13 cellular contexts compared by ENCODE assay signal in the genomic region with DNA sequence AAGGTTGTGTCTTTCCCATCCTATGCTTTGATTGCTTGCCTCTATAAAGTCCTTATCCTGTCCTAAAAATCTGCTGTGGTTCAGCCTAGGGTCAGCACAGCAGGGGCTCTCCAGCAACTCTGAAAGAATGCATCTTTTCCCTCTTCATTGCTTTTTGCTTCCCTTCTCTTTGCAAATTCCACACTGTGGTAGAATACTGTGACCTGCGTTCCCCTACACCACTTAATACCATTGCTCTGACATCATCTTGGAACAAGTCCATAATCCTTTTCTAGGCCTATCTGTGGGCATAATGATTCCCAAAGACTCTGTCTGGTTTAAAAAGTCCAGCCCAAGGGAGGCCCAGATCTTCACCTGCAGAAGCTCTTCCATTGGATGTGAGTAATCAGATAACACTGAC.
DNase-seq lines count a peak whose midpoint lies in the region; ATAC-seq, FAIRE-seq and TF ChIP-seq lines count a peak whose summit lies in the region.
"Had no signal": no experiment of that assay in that cellular context is flagged by ENCODE, and none has a peak within 500 bp of the region (broad histone marks: within the 10 kb centered on the region; RNA-seq: fewer than 3 reads in every experiment).

No MANE protein-coding gene starts in this region.

- H3K4me3 Mint-ChIP-seq in T-helper 2 cell treated with Interferon-gamma antibody and Interleukin-4, amounts not matched to agents 5 μg/mL and 100 μg/mL, for 36 hours: no peak overlapping the region
- H3K4me3 Mint-ChIP-seq: activated T-helper 1 cell treated with anti-CD3 and anti-CD28 coated beads, Interleukin-12 subunit alpha, Interleukin-12 subunit beta, Interleukin-2, Interleukin-4 antibody, amounts not matched to agents 30 ng/mL and 10 ng/mL and 1 ng/mL, durations not matched to agents 14 hours and 24 hours and 36 hours; CD14-positive monocyte had no signal

- H3K9me3 ChIP-seq in A673 (ENCODE audit: low read depth, low read length, poor library complexity, severe bottlenecking) (no peaks in the 10 kb centered on the region), lower lobe of right lung (no peaks in the 10 kb centered on the region)

- H3K36me3 ChIP-seq in A673 (ENCODE audit: insufficient read depth, low read length, poor library complexity, severe bottlenecking) (no peaks in the 10 kb centered on the region), bronchial epithelial cell (ENCODE audit: control insufficient read depth, insufficient read depth, low read length) (no peaks in the 10 kb centered on the region), lower lobe of right lung (peaks cover 16% of the 10 kb centered on the region)

- no TSS peak for BruUV-seq in A673 (replicated peaks; lab: Mats Ljungman, UMichigan)

- POLR2A ChIA-PET in A673 (lab: Charles Lee; ENCODE audit: low non-redundant PET): no interaction called here

- no peak overlapping the region for H3K27ac ChIP-seq in A673 (ENCODE audit: low read depth, low read length, poor library complexity, severe bottlenecking)
- no peak overlapping the region for H3K27ac ChIP-seq in lower lobe of right lung
- H3K27ac ChIP-seq: KMS-11, skin epidermis had no signal

- no peak overlapping the region for H3K4me3 ChIP-seq in A673 (ENCODE audit: low read depth, low read length, poor library complexity, severe bottlenecking)
- H3K4me3 ChIP-seq in bronchial epithelial cell (ENCODE audit: low read depth, low read length): no peak overlapping the region
- H3K4me3 ChIP-seq in lower lobe of right lung: no peak overlapping the region
- H3K4me3 ChIP-seq: skin epidermis had no signal

- DNase-seq in A673 (ENCODE audit: low spot score) (peak; percentile 19), HT1080 (ENCODE audit: low read depth) (peak; percentile 93), bronchial epithelial cell (ENCODE audit: low read depth) (peak; percentile 47), lower lobe of right lung (no peak), NCI-H146 (lab: John Stamatoyannopoulos, UW) (no peak)
- no peak for DNase-seq in T-helper 2 cell treated with Interferon-gamma antibody and Interleukin-4, amounts not matched to agents 5 μg/mL and 100 μg/mL, for 36 hours (ENCODE audit: low spot score)
- DNase-seq in effector CD8-positive, alpha-beta T cell (lab: John Stamatoyannopoulos, UW): no peak
- DNase-seq: NCI-H748 treated with DMSO at 0.1 percent for 48 hours had no signal

- intact Hi-C loops in A673 (cut with micrococcal nuclease; ENCODE audit: unreplicated experiment) (no loop called here), lower lobe of right lung (cut with DNase I) (no loop called here)

- no peaks in the 10 kb centered on the region for H3K9me3 Mint-ChIP-seq in T-helper 2 cell treated with Interferon-gamma antibody and Interleukin-4, amounts not matched to agents 5 μg/mL and 100 μg/mL, for 36 hours
- H3K9me3 Mint-ChIP-seq: activated T-helper 1 cell treated with anti-CD3 and anti-CD28 coated beads, Interleukin-12 subunit alpha, Interleukin-12 subunit beta, Interleukin-2, Interleukin-4 antibody, amounts not matched to agents 30 ng/mL and 10 ng/mL and 1 ng/mL, durations not matched to agents 14 hours and 24 hours and 36 hours had no signal

- FAIRE-seq in bronchial epithelial cell (lab: Jason Lieb, UNC): no peak

- ATAC-seq in lower lobe of right lung (peak; percentile 28 to 38), HG03175 (IDR thresholded peaks at IDR 0.05; ENCODE audit: unreplicated experiment) (no peak)

- no peaks in the 10 kb centered on the region for H3K4me1 ChIP-seq in A673 (ENCODE audit: insufficient read depth, low read length, poor library complexity, severe bottlenecking)
- no peaks in the 10 kb centered on the region for H3K4me1 ChIP-seq in lower lobe of right lung

- CTCF ChIA-PET in A673 (lab: Charles Lee): no interaction called here

- no peaks in the 10 kb centered on the region for H3K36me3 Mint-ChIP-seq in T-helper 2 cell treated with Interferon-gamma antibody and Interleukin-4, amounts not matched to agents 5 μg/mL and 100 μg/mL, for 36 hours (ENCODE audit: low read depth)
- H3K36me3 Mint-ChIP-seq: CD14-positive monocyte had no signal

- H3K4me1 Mint-ChIP-seq in T-helper 2 cell treated with Interferon-gamma antibody and Interleukin-4, amounts not matched to agents 5 μg/mL and 100 μg/mL, for 36 hours (ENCODE audit: low read depth): no peaks in the 10 kb centered on the region
- H3K4me1 Mint-ChIP-seq: CD14-positive monocyte had no signal

- no peaks in the 10 kb centered on the region for H3K27me3 Mint-ChIP-seq in T-helper 2 cell treated with Interferon-gamma antibody and Interleukin-4, amounts not matched to agents 5 μg/mL and 100 μg/mL, for 36 hours (ENCODE audit: low read depth)

- H3K27me3 ChIP-seq in A673 (replicated peaks; ENCODE audit: insufficient read depth, low read depth, low read length, poor library complexity): no peaks in the 10 kb centered on the region
- peaks cover 3% of the 10 kb centered on the region for H3K27me3 ChIP-seq in bronchial epithelial cell (ENCODE audit: control insufficient read depth, insufficient read depth, low read length)
- H3K27me3 ChIP-seq in lower lobe of right lung (ENCODE audit: low read depth): no peaks in the 10 kb centered on the region

- no peak overlapping the region for H3K27ac Mint-ChIP-seq in T-helper 2 cell treated with Interferon-gamma antibody and Interleukin-4, amounts not matched to agents 5 μg/mL and 100 μg/mL, for 36 hours
- H3K27ac Mint-ChIP-seq: activated T-helper 1 cell treated with anti-CD3 and anti-CD28 coated beads, Interleukin-12 subunit alpha, Interleukin-12 subunit beta, Interleukin-2, Interleukin-4 antibody, amounts not matched to agents 30 ng/mL and 10 ng/mL and 1 ng/mL, durations not matched to agents 14 hours and 24 hours and 36 hours; CD14-positive monocyte had no signal

- TF ChIP-seq CTCF in A673 (conservative IDR thresholded peaks at IDR 0.05; ENCODE audit: low read depth, low read length) (no peak), bronchial epithelial cell (IDR thresholded peaks at IDR 0.05; ENCODE audit: insufficient read depth, low read length, severe bottlenecking) (no peak), lower lobe of right lung (IDR thresholded peaks at IDR 0.05) (no peak)

Comparison
In these comparisons a context has a peak if more than half of its experiments do, and no peak if none do; other contexts are left out.
1. DNase-seq: peak in A673 (single experiment), HT1080 (single experiment) and bronchial epithelial cell (single experiment); none in lower lobe of right lung (single experiment), T-helper 2 cell treated with Interferon-gamma antibody and Interleukin-4, amounts not matched to agents 5 μg/mL and 100 μg/mL, for 36 hours (single experiment), NCI-H146 (single experiment) and effector CD8-positive, alpha-beta T cell (single experiment).